ENCODE assay signal across 33 cellular contexts in the genomic region with DNA sequence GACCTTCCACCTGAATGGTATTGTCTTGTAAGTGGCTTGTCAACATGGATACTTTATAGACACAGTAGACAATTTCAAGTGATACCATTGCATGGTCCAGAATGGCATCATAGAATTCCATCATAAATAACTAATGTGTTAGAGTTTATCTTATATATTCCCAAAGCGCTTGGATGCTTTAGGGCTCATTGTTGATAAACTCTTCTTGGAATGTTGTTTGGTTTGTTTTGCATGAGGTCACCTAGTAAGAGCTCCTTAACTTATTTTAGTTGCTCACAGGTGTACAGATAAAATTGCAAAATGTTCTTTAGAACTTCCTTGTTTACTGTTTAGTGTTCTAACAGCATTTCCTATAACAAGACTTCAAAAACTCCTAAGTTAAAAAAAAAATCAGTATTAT.
"Had no signal": no experiment of that assay in that cellular context is flagged by ENCODE, and none has a peak within 500 bp of the region (broad histone marks: within the 10 kb centered on the region; RNA-seq: fewer than 3 reads in every experiment).

No MANE protein-coding gene starts in this region.

- H3K9me3 ChIP-seq: adrenal gland, body of pancreas, colonic mucosa, esophagus muscularis mucosa, gastrocnemius medialis had no signal

- H3K27me3 ChIP-seq: adrenal gland, body of pancreas, cardiac muscle cell, colonic mucosa, esophagus muscularis mucosa, foreskin keratinocyte, gastrocnemius medialis had no signal

- FAIRE-seq: endometrium, endothelial cell of umbilical vein had no signal

- H3K4me1 ChIP-seq: body of pancreas, colonic mucosa, esophagus muscularis mucosa, gastrocnemius medialis had no signal

- DNase-seq: activated CD4-positive, alpha-beta memory T cell treated with anti-CD3 and anti-CD28 coated beads for 36 hours; activated CD4-positive, alpha-beta T cell treated with anti-CD3 and anti-CD28 coated beads for 36 hours; activated CD4-positive, alpha-beta T cell treated with anti-CD3 and anti-CD28 coated beads, Interleukin-2, amount 10 ng/mL, durations not matched to agents 24 days and 14 days; activated CD4-positive, CD25-positive, alpha-beta regulatory T cell; activated CD4-positive, CD25-positive, alpha-beta regulatory T cell treated with anti-CD3 and anti-CD28 coated beads, Interleukin-2, amount 50 U/mL, for 72 hours; activated CD8-positive, alpha-beta memory T cell treated with anti-CD3 and anti-CD28 coated beads, Interleukin-2, amount 10 ng/mL, durations not matched to agents 7 days and 5 days; activated CD8-positive, alpha-beta memory T cell treated with anti-CD3 and anti-CD28 coated beads, Interleukin-2, amount 50 U/mL, for 4 hours; activated CD8-positive, alpha-beta T cell treated with anti-CD3 and anti-CD28 coated beads, Interleukin-2, amount 10 ng/mL, durations not matched to agents 7 days and 5 days; activated effector memory CD4-positive, alpha-beta T cell treated with anti-CD3 and anti-CD28 coated beads, Interleukin-2, amount 50 U/mL, for 16 hours; activated naive CD4-positive, alpha-beta T cell treated with anti-CD3 and anti-CD28 coated beads for 36 hours; activated naive CD8-positive, alpha-beta T cell treated with anti-CD3 and anti-CD28 coated beads for 36 hours; activated naive CD8-positive, alpha-beta T cell treated with anti-CD3 and anti-CD28 coated beads, Interleukin-2, amount 50 U/mL, for 24 hours; activated T-cell treated with anti-CD3 and anti-CD28 coated beads, Interleukin-2, amount 50 U/mL, for 1 hour; activated T-cell treated with anti-CD3 and anti-CD28 coated beads, Interleukin-2, amount 50 U/mL, for 48 hours; adrenal gland; amygdala; aorta; body of pancreas; central memory CD4-positive, alpha-beta T cell; cerebellar nuclear complex; colonic mucosa; effector CD8-positive, alpha-beta T cell; erythroblast; gastrocnemius medialis; glutamatergic neuron; T-helper 1 cell; T-helper 17 cell; T1000 had no signal

- H3K36me3 ChIP-seq: adrenal gland, cardiac muscle cell, colonic mucosa, esophagus muscularis mucosa, gastrocnemius medialis had no signal

- H3K4me3 ChIP-seq: adrenal gland, body of pancreas, cardiac muscle cell, colonic mucosa, esophagus muscularis mucosa, gastrocnemius medialis had no signal

- ATAC-seq: activated CD4-positive, alpha-beta T cell treated with anti-CD3 and anti-CD28 coated beads for 36 hours; activated CD8-positive, alpha-beta memory T cell treated with anti-CD3 and anti-CD28 coated beads, Interleukin-2, amount 10 ng/mL, durations not matched to agents 7 days and 5 days; activated CD8-positive, alpha-beta T cell treated with anti-CD3 and anti-CD28 coated beads, Interleukin-2, amount 10 ng/mL, durations not matched to agents 7 days and 5 days; activated naive CD8-positive, alpha-beta T cell treated with anti-CD3 and anti-CD28 coated beads, Interleukin-2, amount 50 U/mL, for 24 hours; body of pancreas; foreskin keratinocyte; gastrocnemius medialis; T-helper 17 cell had no signal

- H3K27ac ChIP-seq: adrenal gland, body of pancreas, cardiac muscle cell, colonic mucosa, esophagus muscularis mucosa, foreskin keratinocyte, gastrocnemius medialis had no signal
